ENCODE assay signal across 9 cellular contexts in the genomic region with DNA sequence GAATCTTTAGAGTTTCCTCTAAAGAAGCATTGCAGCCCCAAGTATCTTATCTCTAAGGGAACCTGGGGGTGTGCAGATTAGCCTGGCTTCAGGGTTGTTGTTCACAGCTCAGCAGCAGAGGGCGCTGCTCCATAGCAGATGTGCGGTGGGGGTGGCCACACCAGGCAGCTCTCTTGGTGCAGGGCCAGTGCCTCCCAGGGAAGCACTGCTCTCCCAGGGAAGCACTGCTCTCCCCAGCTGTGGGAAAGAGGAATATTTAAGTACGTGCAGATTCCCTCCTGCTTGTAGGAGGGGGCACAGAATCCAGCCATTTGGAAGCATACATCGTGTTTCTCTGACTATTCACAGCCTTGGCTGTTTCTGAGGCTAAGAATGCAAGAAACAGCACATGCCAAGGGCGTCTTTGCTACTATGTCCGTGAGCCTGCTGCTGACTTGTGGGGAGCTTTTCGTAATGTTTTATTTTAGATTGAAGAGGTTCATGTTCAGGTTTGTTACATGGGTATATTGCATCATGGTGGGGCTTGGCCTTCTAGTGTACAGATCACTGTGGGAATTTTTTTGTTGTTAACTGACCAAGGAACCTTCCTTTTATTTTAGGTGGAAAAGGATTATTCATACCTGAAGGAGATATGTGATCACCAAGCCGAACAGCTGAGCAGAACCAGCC.
DNase-seq lines count a peak whose midpoint lies in the region; ATAC-seq, FAIRE-seq and TF ChIP-seq lines count a peak whose summit lies in the region.
"Had no signal": no experiment of that assay in that cellular context is flagged by ENCODE, and none has a peak within 500 bp of the region (broad histone marks: within the 10 kb centered on the region; RNA-seq: fewer than 3 reads in every experiment).

No MANE protein-coding gene starts in this region.

- H3K9me3 ChIP-seq in MG63, result no peaks in the 10 kb centered on the region
- H3K9me3 ChIP-seq in SK-N-MC (ENCODE audit: low read depth, low read length), result no peaks in the 10 kb centered on the region
- H3K9me3 ChIP-seq in pancreas, result no peaks in the 10 kb centered on the region
- H3K9me3 ChIP-seq in thyroid gland, result no peaks in the 10 kb centered on the region
- H3K9me3 ChIP-seq: BLaER1 had no signal

- WGBS in pancreas, 2 donors, result 36 to 38% methylated on average over 8 of the region's 8 CpGs
- WGBS in thyroid gland, 2 donors, result 41 to 42% methylated on average over 8 of the region's 8 CpGs

- ATAC-seq in pancreas, result peak; percentile 96 to 100 (median 100)

- no peaks in the 10 kb centered on the region for H3K27me3 ChIP-seq in MG63
- no peaks in the 10 kb centered on the region for H3K27me3 ChIP-seq in pancreas
- H3K27me3 ChIP-seq in thyroid gland, result no peaks in the 10 kb centered on the region
- H3K27me3 ChIP-seq: BLaER1 had no signal

- DNase-seq in NCI-H2196 (lab: John Stamatoyannopoulos, UW; ENCODE audit: unreplicated experiment), result peak; percentile 59
- DNase-seq in NCI-H2196 treated with DMSO at 0.1 percent for 48 hours (lab: John Stamatoyannopoulos, UW; ENCODE audit: unreplicated experiment), result no peak
- DNase-seq in MG63, result peak; percentile 76
- peak; percentile 16 for DNase-seq in SK-N-MC (ENCODE audit: low read depth, low spot score)
- DNase-seq in activated naive CD4-positive, alpha-beta T cell treated with Interleukin-2 at 50 U/mL for 16 hours, result peak; percentile 73
- DNase-seq in globus pallidus (ENCODE audit: low spot score), result peak; percentile 93
- peak; percentile 62 to 89 (median 78) for DNase-seq in pancreas
- DNase-seq in thyroid gland, result peak; percentile 74 to 83

- peak; percentile 49 to 72 (median 64) for TF ChIP-seq CTCF in pancreas (IDR thresholded peaks at IDR 0.05)
- TF ChIP-seq CTCF in thyroid gland (IDR thresholded peaks at IDR 0.05), result peak in 5 of 6 experiments; percentile 50 to 84 (median 64)

- H3K36me3 ChIP-seq in MG63 (no peaks in the 10 kb centered on the region), SK-N-MC (ENCODE audit: insufficient read depth, low read length) (no peaks in the 10 kb centered on the region), pancreas (no peaks in the 10 kb centered on the region), thyroid gland (no peaks in the 10 kb centered on the region)

- intact Hi-C loops in pancreas (cut with DNase I) (no loop called here), thyroid gland (cut with DNase I) (loop anchor here (5.0 kb wide), 1 partner anchor 105 kb away; no protein-coding TSS in a partner anchor)

- TF ChIP-seq POLR2A in thyroid gland (IDR thresholded peaks at IDR 0.05), result no peak

- H3K4me3 ChIP-seq in MG63 (no peak overlapping the region), SK-N-MC (no peak overlapping the region), pancreas (no peak overlapping the region), thyroid gland (replicated peaks in 1 of 3) (no peak overlapping the region)
- H3K4me3 ChIP-seq: BLaER1 had no signal

- H3K27ac ChIP-seq in SK-N-MC (no peak overlapping the region), pancreas (no peak overlapping the region), thyroid gland (no peak overlapping the region)
- H3K27ac ChIP-seq: BLaER1 had no signal

- H3K4me1 ChIP-seq in pancreas (no peaks in the 10 kb centered on the region), thyroid gland (peaks cover 0 to 3% of the 10 kb centered on the region in 2 donors)
- H3K4me1 ChIP-seq: BLaER1 had no signal

- H3K9ac ChIP-seq in SK-N-MC (ENCODE audit: insufficient read length), result peak overlapping the region; percentile 28
- H3K9ac ChIP-seq: BLaER1 had no signal

- FAIRE-seq in pancreas (lab: Jason Lieb, UNC), result no peak
